In genomic region chr5:75142566-75143136, GRCh38 we compare ENCODE assay signal across 1 cellular context.
TF ChIP-seq lines count a peak whose summit lies in the region.

No MANE protein-coding gene starts in this region.

TF ChIP-seq in H1, 55 proteins besides CTCF, POLR2A, EP300 and RAD21:
- TF ChIP-seq SUZ12 (IDR thresholded peaks at IDR 0.05; ENCODE audit: low read length): no peak
- no peak; the same call in 1 of the 2 replicates for TF ChIP-seq TEAD4 (IDR thresholded peaks at IDR 0.05; ENCODE audit: low read depth, low read length)
- TF ChIP-seq SAP30 (IDR thresholded peaks at IDR 0.05; ENCODE audit: insufficient read depth, insufficient replicate concordance, low read length): no peak
- TF ChIP-seq JUN (IDR thresholded peaks at IDR 0.05; ENCODE audit: low read depth, low read length): no peak
- TF ChIP-seq KDM4A (IDR thresholded peaks at IDR 0.05; ENCODE audit: low read depth, low read length, severe bottlenecking): no peak
- TF ChIP-seq TAF1 (IDR thresholded peaks at IDR 0.05; ENCODE audit: low read depth, low read length): no peak
- TF ChIP-seq SIN3A (conservative IDR thresholded peaks at IDR 0.05 in 1 of 2, IDR thresholded peaks at IDR 0.05 in 1 of 2; ENCODE audit: low read depth in 1 of 2, low read length in 2 of 2): no peak
- TF ChIP-seq, protein P1, sequence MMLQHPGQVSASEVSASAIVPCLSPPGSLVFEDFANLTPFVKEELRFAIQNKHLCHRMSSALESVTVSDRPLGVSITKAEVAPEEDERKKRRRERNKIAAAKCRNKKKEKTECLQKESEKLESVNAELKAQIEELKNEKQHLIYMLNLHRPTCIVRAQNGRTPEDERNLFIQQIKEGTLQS (IDR thresholded peaks at IDR 0.05; ENCODE audit: insufficient read depth, low read depth, low read length): no peak
- TF ChIP-seq HDAC6 (IDR thresholded peaks at IDR 0.05; ENCODE audit: low read depth, low read length): no peak
